In the genomic region with DNA sequence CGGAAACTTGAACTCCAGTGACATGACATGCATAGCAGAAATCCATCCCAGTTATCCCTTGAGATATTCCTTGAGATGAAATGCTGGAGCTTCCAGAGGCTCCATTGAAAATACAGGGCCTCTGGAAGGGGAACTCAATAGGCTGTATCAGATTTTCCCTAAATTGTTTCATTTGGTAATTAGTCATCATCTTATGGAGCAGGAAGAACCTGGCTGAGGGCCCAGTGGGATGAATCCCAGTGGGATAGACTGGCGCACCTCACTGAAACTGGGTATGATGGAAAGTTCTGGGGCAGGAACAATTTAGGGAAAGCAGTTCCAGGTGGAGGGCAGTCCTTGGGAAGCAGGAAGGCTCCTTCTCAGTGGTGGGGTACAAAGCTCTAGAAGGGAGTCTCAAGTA, we compare ENCODE assay signal across 15 cellular contexts.
DNase-seq lines count a peak whose midpoint lies in the region; ATAC-seq and TF ChIP-seq lines count a peak whose summit lies in the region.
"Had no signal": no experiment of that assay in that cellular context is flagged by ENCODE, and none has a peak within 500 bp of the region (broad histone marks: within the 10 kb centered on the region; RNA-seq: fewer than 3 reads in every experiment).

No MANE protein-coding gene starts in this region.

- no peak for TF ChIP-seq CTCF in Panc1 (IDR thresholded peaks at IDR 0.05)
- TF ChIP-seq CTCF in gastrocnemius medialis (IDR thresholded peaks at IDR 0.05 in 4 of 5, conservative IDR thresholded peaks at IDR 0.05 in 1 of 5): no peak
- TF ChIP-seq CTCF in upper lobe of left lung (IDR thresholded peaks at IDR 0.05): no peak

- H3K9me3 ChIP-seq in Panc1 (ENCODE audit: control insufficient read depth, insufficient read depth, low read depth, low read length) (peaks cover 9% of the 10 kb centered on the region; the same call in 1 of the 2 replicates), gastrocnemius medialis (no peaks in the 10 kb centered on the region), upper lobe of left lung (no peaks in the 10 kb centered on the region)
- H3K9me3 ChIP-seq: testis had no signal

- intact Hi-C loops in Panc1 (cut with micrococcal nuclease; ENCODE audit: unreplicated experiment): loop anchor here (10.0 kb wide), 1 partner anchor 184 kb away; no protein-coding TSS in a partner anchor
- intact Hi-C loops in gastrocnemius medialis (cut with DNase I; ENCODE audit: low total_unique reads): loop anchor here (5.0 kb wide), 1 partner anchor 1709 kb away; the partner anchor contains the start of gene CDK16

- H3K36me3 ChIP-seq in Panc1 (ENCODE audit: control insufficient read depth, insufficient read depth, low read length): no peaks in the 10 kb centered on the region
- no peaks in the 10 kb centered on the region for H3K36me3 ChIP-seq in gastrocnemius medialis
- no peaks in the 10 kb centered on the region for H3K36me3 ChIP-seq in upper lobe of left lung

- CTCF ChIA-PET in Panc1 (lab: Charles Lee): no interaction called here

- H3K27ac ChIP-seq in Panc1 (ENCODE audit: low read length) (peak overlapping the region; percentile 54; the same call in 1 of the 2 replicates), gastrocnemius medialis (peak overlapping the region; percentile 9 to 83 (median 62)), upper lobe of left lung (peak overlapping the region in 1 of 4 donors; percentile 81)
- H3K27ac ChIP-seq: dorsolateral prefrontal cortex, testis had no signal

- ATAC-seq in Panc1 (no peak), gastrocnemius medialis (no peak), upper lobe of left lung (ENCODE audit: low FRiP score in 2 of 2) (no peak)

- TF ChIP-seq POLR2A in gastrocnemius medialis (IDR thresholded peaks at IDR 0.05) (no peak), upper lobe of left lung (IDR thresholded peaks at IDR 0.05) (no peak)

- no peak for TF ChIP-seq EP300 in upper lobe of left lung (IDR thresholded peaks at IDR 0.05)

- POLR2A ChIA-PET in Panc1 (lab: Charles Lee): no interaction called here

- DNase-seq in HCEC 1CT (peak; percentile 65), Panc1 (ENCODE audit: low read depth, low spot score) (no peak), fibroblast of peridontal ligament (ENCODE audit: extremely low read depth) (peak; percentile 55), gastrocnemius medialis (no peak), kidney glomerular epithelial cell (lab: John Stamatoyannopoulos, UW) (no peak), upper lobe of left lung (no peak), Ammon's horn (ENCODE audit: low spot score) (no peak)
- DNase-seq: activated gamma-delta T cell treated with Interleukin-2 at 50 U/mL for 16 hours, DMS79 treated with DMSO at 0.1 percent for 48 hours, dorsolateral prefrontal cortex, NCI-H1930, NCI-H524 treated with DMSO at 0.1 percent for 48 hours, retina, T-helper 1 cell, testis had no signal

- BruUV-seq in Panc1 (replicated peaks; lab: Mats Ljungman, UMichigan): no TSS peak

- H3K27me3 ChIP-seq in Panc1 (ENCODE audit: control insufficient read depth, insufficient read depth, low read length) (no peaks in the 10 kb centered on the region), gastrocnemius medialis (no peaks in the 10 kb centered on the region), upper lobe of left lung (no peaks in the 10 kb centered on the region)
- H3K27me3 ChIP-seq: testis had no signal

- H3K4me3 ChIP-seq in Panc1 (ENCODE audit: low read depth in 2 of 2, low read length in 2 of 2) (no peak overlapping the region), gastrocnemius medialis (no peak overlapping the region), upper lobe of left lung (no peak overlapping the region)
- H3K4me3 ChIP-seq: dorsolateral prefrontal cortex, testis had no signal

- peaks cover 11% of the 10 kb centered on the region for H3K4me1 ChIP-seq in Panc1 (ENCODE audit: control insufficient read depth, insufficient read depth, low read length)
- peaks cover 0 to 28% of the 10 kb centered on the region in 2 donors for H3K4me1 ChIP-seq in gastrocnemius medialis
- H3K4me1 ChIP-seq in upper lobe of left lung: peaks cover 4 to 24% (median 13%) of the 10 kb centered on the region in 4 donors
- H3K4me1 ChIP-seq: testis had no signal

- in situ Hi-C loops in Panc1 (cut with HindIII; ENCODE audit: low pct_unique_long_range_greater_than_20kb, low sequenced_read_pairs) (no loop called here), gastrocnemius medialis (cut with MboI; ENCODE audit: low sequenced_read_pairs in 4 of 4) (loop anchor here in 2 of 4 donors (25.0 kb wide), 2 partner anchors 254 to 904 kb away; no protein-coding TSS in a partner anchor)

- 76 to 83% methylated on average over 2 of the region's 2 CpGs for WGBS in upper lobe of left lung, 2 donors

Comparison
In these comparisons a context has a peak if more than half of its experiments do, and no peak if none do; other contexts are left out.
1. DNase-seq: peak in HCEC 1CT (single experiment) and fibroblast of peridontal ligament (single experiment); none in Panc1 (single experiment), gastrocnemius medialis (0 of 2), kidney glomerular epithelial cell (single experiment), upper lobe of left lung (0 of 2) and Ammon's horn (single experiment).